24 cellular contexts compared by ENCODE assay signal in genomic region chr5:157475432-157475831, GRCh38. TPM values are rescaled to one million over a fixed set of nuclear protein-coding genes. Genes with fewer than 3 reads are reported as not detected.
DNase-seq lines count a peak whose midpoint lies in the region; ATAC-seq, FAIRE-seq and TF ChIP-seq lines count a peak whose summit lies in the region.
"Had no signal": no experiment of that assay in that cellular context is flagged by ENCODE, and none has a peak within 500 bp of the region (broad histone marks: within the 10 kb centered on the region; RNA-seq: fewer than 3 reads in every experiment).

No MANE protein-coding gene starts in this region.

- H3K27me3 Mint-ChIP-seq in T-helper 2 cell treated with Interferon-gamma antibody and Interleukin-4, amounts not matched to agents 5 μg/mL and 100 μg/mL, for 36 hours (ENCODE audit: low read depth), result no peaks in the 10 kb centered on the region
- H3K27me3 Mint-ChIP-seq in HFFc6 (ENCODE audit: insufficient read depth), result peaks cover 5% of the 10 kb centered on the region; the same call in 1 of the 2 replicates
- H3K27me3 Mint-ChIP-seq in astrocyte (ENCODE audit: low read depth, unreplicated experiment), result no peaks in the 10 kb centered on the region
- no peaks in the 10 kb centered on the region for H3K27me3 Mint-ChIP-seq in osteocyte (ENCODE audit: unreplicated experiment)
- H3K27me3 Mint-ChIP-seq: activated CD4-positive, alpha-beta T cell treated with anti-CD3 and anti-CD28 coated beads for 36 hours had no signal

- CTCF ChIA-PET in mammary epithelial cell (lab: Charles Lee; ENCODE audit: low non-redundant PET), result no interaction called here

- intact Hi-C loops in mammary epithelial cell (cut with micrococcal nuclease), result no loop called here

- no peak overlapping the region for H3K4me3 ChIP-seq in astrocyte (ENCODE audit: insufficient read depth, low read depth, low read length)
- no peak overlapping the region for H3K4me3 ChIP-seq in mammary epithelial cell (replicated peaks in 1 of 3; ENCODE audit: insufficient read depth in 1 of 3, low read depth in 2 of 3, low read length in 3 of 3)
- H3K4me3 ChIP-seq: gastrocnemius medialis, GM23338, lung, ovary had no signal

- dilution Hi-C loops in mammary epithelial cell (cut with HindIII; ENCODE audit: low sequenced_read_pairs), result loop anchor here (5.0 to 10.0 kb wide), 2 partner anchors 68 to 151 kb away; no protein-coding TSS in a partner anchor

- H3K9me3 ChIP-seq in astrocyte (ENCODE audit: insufficient read depth, low read depth, low read length) (no peaks in the 10 kb centered on the region), mammary epithelial cell (replicated peaks; ENCODE audit: insufficient read depth, low read length) (no peaks in the 10 kb centered on the region)
- H3K9me3 ChIP-seq: gastrocnemius medialis, ovary had no signal

- H3K27ac Mint-ChIP-seq in T-helper 2 cell treated with Interferon-gamma antibody and Interleukin-4, amounts not matched to agents 5 μg/mL and 100 μg/mL, for 36 hours, result peak overlapping the region; percentile 59
- H3K27ac Mint-ChIP-seq in HFFc6, result peak overlapping the region; percentile 82
- peak overlapping the region; percentile 47 for H3K27ac Mint-ChIP-seq in astrocyte (ENCODE audit: unreplicated experiment)
- H3K27ac Mint-ChIP-seq in osteocyte (ENCODE audit: unreplicated experiment), result peak overlapping the region; percentile 76
- H3K27ac Mint-ChIP-seq: activated CD4-positive, alpha-beta T cell treated with anti-CD3 and anti-CD28 coated beads for 36 hours; GM23338 had no signal

- H2AFZ ChIP-seq in astrocyte (ENCODE audit: low read depth, low read length) (no peak overlapping the region), mammary epithelial cell (ENCODE audit: low read depth, low read length) (no peak overlapping the region)
- H2AFZ ChIP-seq: GM23338 had no signal

- DNase-seq in T-helper 2 cell treated with Interferon-gamma antibody and Interleukin-4, amounts not matched to agents 5 μg/mL and 100 μg/mL, for 36 hours (ENCODE audit: low spot score), result no peak
- DNase-seq in T-helper 2 cell, result no peak
- no peak for DNase-seq in HFFc6
- DNase-seq in astrocyte (ENCODE audit: low read depth), result no peak
- DNase-seq in osteocyte (ENCODE audit: extremely low spot score, unreplicated experiment), result no peak
- no peak for DNase-seq in mammary epithelial cell
- DNase-seq in NCI-H524 treated with DMSO at 0.1 percent for 48 hours (lab: John Stamatoyannopoulos, UW), result no peak
- DNase-seq: activated CD4-positive, alpha-beta T cell treated with anti-CD3 and anti-CD28 coated beads for 36 hours; activated CD8-positive, alpha-beta memory T cell treated with anti-CD3 and anti-CD28 coated beads, Interleukin-2, amount 50 U/mL, for 4 hours; activated naive CD4-positive, alpha-beta T cell; effector CD8-positive, alpha-beta T cell; gastrocnemius medialis; NCI-H2081 treated with DMSO at 0.1 percent for 48 hours; NCI-H510A treated with DMSO at 0.1 percent for 48 hours; ovary; right cardiac atrium; stimulated activated CD4-positive, alpha-beta T cell treated with anti-CD3 and anti-CD28 coated beads, Interleukin-15, amount 100 ng/mL, for 24 hours had no signal

- peaks cover 81% of the 10 kb centered on the region for H3K36me3 Mint-ChIP-seq in T-helper 2 cell treated with Interferon-gamma antibody and Interleukin-4, amounts not matched to agents 5 μg/mL and 100 μg/mL, for 36 hours (ENCODE audit: low read depth)
- peaks cover 20% of the 10 kb centered on the region for H3K36me3 Mint-ChIP-seq in HFFc6 (ENCODE audit: low read depth)
- peaks cover 13% of the 10 kb centered on the region for H3K36me3 Mint-ChIP-seq in astrocyte (ENCODE audit: low read depth, unreplicated experiment)
- H3K36me3 Mint-ChIP-seq in osteocyte (ENCODE audit: unreplicated experiment), result peaks cover 10% of the 10 kb centered on the region

- no peaks in the 10 kb centered on the region for H3K27me3 ChIP-seq in astrocyte (ENCODE audit: insufficient read depth, low read length)
- H3K27me3 ChIP-seq in mammary epithelial cell (ENCODE audit: insufficient read depth, low read length), result no peaks in the 10 kb centered on the region
- H3K27me3 ChIP-seq: gastrocnemius medialis, ovary had no signal

- H3K36me3 ChIP-seq in astrocyte (ENCODE audit: insufficient read depth, low read length), result peaks cover 35% of the 10 kb centered on the region
- H3K36me3 ChIP-seq in mammary epithelial cell (ENCODE audit: insufficient read depth, low read length), result peaks cover 10% of the 10 kb centered on the region
- H3K36me3 ChIP-seq: gastrocnemius medialis, ovary had no signal

- peaks cover 49% of the 10 kb centered on the region for H3K4me1 Mint-ChIP-seq in T-helper 2 cell treated with Interferon-gamma antibody and Interleukin-4, amounts not matched to agents 5 μg/mL and 100 μg/mL, for 36 hours (ENCODE audit: low read depth)
- H3K4me1 Mint-ChIP-seq in HFFc6 (ENCODE audit: low read depth) (peaks cover 73% of the 10 kb centered on the region), astrocyte (ENCODE audit: low read depth, unreplicated experiment) (peaks cover 23% of the 10 kb centered on the region), osteocyte (ENCODE audit: unreplicated experiment) (peaks cover 43% of the 10 kb centered on the region)

- no peak overlapping the region for H3K4me2 ChIP-seq in astrocyte (ENCODE audit: low read length)
- no peak overlapping the region for H3K4me2 ChIP-seq in mammary epithelial cell (ENCODE audit: insufficient read depth, low read depth, low read length)
- H3K4me2 ChIP-seq: GM23338 had no signal

- in situ Hi-C loops in mammary epithelial cell (cut with MboI; ENCODE audit: low sequenced_read_pairs in 2 of 2), result loop anchor here (5.0 to 25.0 kb wide), 7 partner anchors 33 to 331 kb away; partner anchors contain the start of gene MED7 (in 1 of the 2)

- no peaks in the 10 kb centered on the region for H3K9me3 Mint-ChIP-seq in T-helper 2 cell treated with Interferon-gamma antibody and Interleukin-4, amounts not matched to agents 5 μg/mL and 100 μg/mL, for 36 hours
- no peaks in the 10 kb centered on the region for H3K9me3 Mint-ChIP-seq in HFFc6
- H3K9me3 Mint-ChIP-seq in astrocyte (ENCODE audit: unreplicated experiment), result no peaks in the 10 kb centered on the region
- H3K9me3 Mint-ChIP-seq in osteocyte (ENCODE audit: unreplicated experiment), result no peaks in the 10 kb centered on the region
- H3K9me3 Mint-ChIP-seq: GM23338 had no signal

- H3K9ac ChIP-seq in astrocyte (ENCODE audit: low read length), result peak overlapping the region; percentile 1
- H3K9ac ChIP-seq in mammary epithelial cell (ENCODE audit: insufficient read depth, low read length), result no peak overlapping the region

- no peak overlapping the region for H3K27ac ChIP-seq in astrocyte (ENCODE audit: low read depth, low read length)
- H3K27ac ChIP-seq in mammary epithelial cell (ENCODE audit: insufficient read depth, low read depth, low read length), result no peak overlapping the region
- H3K27ac ChIP-seq: C4-2B, gastrocnemius medialis, ovary, RWPE1 had no signal

- no peak overlapping the region for H3K4me3 Mint-ChIP-seq in T-helper 2 cell treated with Interferon-gamma antibody and Interleukin-4, amounts not matched to agents 5 μg/mL and 100 μg/mL, for 36 hours
- H3K4me3 Mint-ChIP-seq in HFFc6 (no peak overlapping the region), astrocyte (ENCODE audit: unreplicated experiment) (no peak overlapping the region), osteocyte (ENCODE audit: unreplicated experiment) (no peak overlapping the region)
- H3K4me3 Mint-ChIP-seq: activated CD4-positive, alpha-beta T cell treated with anti-CD3 and anti-CD28 coated beads for 36 hours; GM23338 had no signal

- peaks cover 25% of the 10 kb centered on the region for H4K20me1 ChIP-seq in astrocyte (ENCODE audit: insufficient read depth, low read length)
- H4K20me1 ChIP-seq in mammary epithelial cell (ENCODE audit: insufficient read depth, low read length), result no peaks in the 10 kb centered on the region

- no TSS peak for BruUV-seq in mammary epithelial cell (replicated peaks; lab: Mats Ljungman, UMichigan)

- ATAC-seq in HG03521 (IDR thresholded peaks at IDR 0.05; ENCODE audit: unreplicated experiment), result no peak
- ATAC-seq: activated CD4-positive, alpha-beta T cell treated with anti-CD3 and anti-CD28 coated beads for 36 hours; esophagus mucosa; gastrocnemius medialis; GM23338; right cardiac atrium had no signal

- TF ChIP-seq CTCF in HFFc6 (IDR thresholded peaks at IDR 0.05) (no peak), astrocyte (IDR thresholded peaks at IDR 0.05; ENCODE audit: insufficient read depth, low read depth, low read length) (no peak), osteocyte (IDR thresholded peaks at IDR 0.05) (no peak), mammary epithelial cell (conservative IDR thresholded peaks at IDR 0.05 in 1 of 2, IDR thresholded peaks at IDR 0.05 in 1 of 2; ENCODE audit: extremely low read depth in 1 of 2, insufficient read depth in 1 of 2, low read depth in 1 of 2, low read length in 2 of 2) (no peak)

- FAIRE-seq in astrocyte (lab: Jason Lieb, UNC), result no peak
- FAIRE-seq: G401.6 had no signal

- 94% methylated on average over 3 of the region's 3 CpGs for WGBS in mammary epithelial cell (ENCODE audit: low coverage, missing lambda C conversion rate)

- peaks cover 8% of the 10 kb centered on the region for H3K79me2 ChIP-seq in astrocyte (ENCODE audit: insufficient read depth, low read length)
- no peaks in the 10 kb centered on the region for H3K79me2 ChIP-seq in mammary epithelial cell (ENCODE audit: insufficient read depth, low read length)

- H3K4me1 ChIP-seq in astrocyte (ENCODE audit: insufficient read depth, low read length), result peaks cover 45% of the 10 kb centered on the region
- H3K4me1 ChIP-seq in mammary epithelial cell (ENCODE audit: insufficient read depth, low read length), result no peaks in the 10 kb centered on the region

RNA-seq across cellular contexts. Expression of gene NIPAL4, which starts 15.4 kb away (rescaled TPM):
- total RNA-seq in HFFc6 (2021; fragmentation: NEBNext Ultra II Directional; extraction: Animal tissue kit (Norgen Biotek cat#: 25700)), result under 1 TPM; 0.14 to 0.38 (median 0.22) TPM
- total RNA-seq in astrocyte (7.1 and 10.8 TPM in 2 replicates), osteocyte (2.3 and 2.4 TPM in 2 replicates), mammary epithelial cell (1 to 10 TPM; 2.4 to 3.0 TPM)
- 6.1 TPM for polyA plus RNA-seq in mammary epithelial cell
- 10.2 TPM for polyA minus RNA-seq in mammary epithelial cell
- polyA plus RNA-seq: GM23338, ovary had no signal
